8 cellular contexts compared by ENCODE assay signal in genomic region chr1:20486457-20487235, GRCh38. TPM values are rescaled to one million over a fixed set of nuclear protein-coding genes. Genes with fewer than 3 reads are reported as not detected.
DNase-seq lines count a peak whose midpoint lies in the region; ATAC-seq and TF ChIP-seq lines count a peak whose summit lies in the region.

No MANE protein-coding gene starts in this region.

- ATAC-seq in body of pancreas (peak; percentile 56), HG03139 (IDR thresholded peaks at IDR 0.05; ENCODE audit: unreplicated experiment) (no peak), GM19455 (IDR thresholded peaks at IDR 0.05; ENCODE audit: unreplicated experiment) (no peak), GM18858 (IDR thresholded peaks at IDR 0.05; ENCODE audit: unreplicated experiment) (no peak)

- H3K9me3 ChIP-seq in body of pancreas, result no peaks in the 10 kb centered on the region

- DNase-seq in G401 (ENCODE audit: low spot score) (peak; percentile 59), NCI-H345 (lab: John Stamatoyannopoulos, UW) (peak; percentile 89), body of pancreas (peak; percentile 48 to 76 (median 64)), retina (peak; percentile 93)

- peak overlapping the region; percentile 18 to 69 (median 42) for H3K27ac ChIP-seq in body of pancreas

- intact Hi-C loops in body of pancreas (cut with DNase I), result no loop called here

- no peak for TF ChIP-seq CTCF in body of pancreas (IDR thresholded peaks at IDR 0.05)

- no peaks in the 10 kb centered on the region for H3K36me3 ChIP-seq in body of pancreas (replicated peaks in 1 of 2; ENCODE audit: insufficient read depth in 1 of 2, low read depth in 2 of 2)

- H3K4me3 ChIP-seq in body of pancreas (peak overlapping the region in 1 of 2 donors; percentile 36), iPS-11a (ENCODE audit: low read depth, low read length) (peak overlapping the region; percentile 66)

- peaks cover 37% of the 10 kb centered on the region for H3K4me1 ChIP-seq in body of pancreas

- 0 to 1% methylated on average over 3 to 50 of the region's 51 CpGs for WGBS in body of pancreas, 2 donors

- peak in 1 of 3 donors; percentile 25 for TF ChIP-seq POLR2A in body of pancreas (IDR thresholded peaks at IDR 0.05)

- in situ Hi-C loops in G401 (cut with HindIII; ENCODE audit: low sequenced_read_pairs), result no loop called here

- H3K27me3 ChIP-seq in body of pancreas, result peaks cover 0 to 24% of the 10 kb centered on the region in 2 donors

RNA-seq across cellular contexts. Expression of gene CAMK2N1, which starts 0.6 kb away (rescaled TPM):
- not detected in 2 replicates for total RNA-seq in G401 (2014; rRNA removed; shearing (Covaris generic))
- total RNA-seq in body of pancreas, result 1 to 10 TPM; 5.3 to 5.4 TPM

RNA-seq across cellular contexts. Expression of gene MUL1, which starts 21.3 kb away (rescaled TPM):
- 13.3 and 22.3 TPM in 2 replicates for total RNA-seq in G401 (2014; rRNA removed; shearing (Covaris generic))
- total RNA-seq in body of pancreas, result 10 to 100 TPM; 18.7 to 20.4 TPM
